ENCODE assay signal across 12 cellular contexts in the genomic region with DNA sequence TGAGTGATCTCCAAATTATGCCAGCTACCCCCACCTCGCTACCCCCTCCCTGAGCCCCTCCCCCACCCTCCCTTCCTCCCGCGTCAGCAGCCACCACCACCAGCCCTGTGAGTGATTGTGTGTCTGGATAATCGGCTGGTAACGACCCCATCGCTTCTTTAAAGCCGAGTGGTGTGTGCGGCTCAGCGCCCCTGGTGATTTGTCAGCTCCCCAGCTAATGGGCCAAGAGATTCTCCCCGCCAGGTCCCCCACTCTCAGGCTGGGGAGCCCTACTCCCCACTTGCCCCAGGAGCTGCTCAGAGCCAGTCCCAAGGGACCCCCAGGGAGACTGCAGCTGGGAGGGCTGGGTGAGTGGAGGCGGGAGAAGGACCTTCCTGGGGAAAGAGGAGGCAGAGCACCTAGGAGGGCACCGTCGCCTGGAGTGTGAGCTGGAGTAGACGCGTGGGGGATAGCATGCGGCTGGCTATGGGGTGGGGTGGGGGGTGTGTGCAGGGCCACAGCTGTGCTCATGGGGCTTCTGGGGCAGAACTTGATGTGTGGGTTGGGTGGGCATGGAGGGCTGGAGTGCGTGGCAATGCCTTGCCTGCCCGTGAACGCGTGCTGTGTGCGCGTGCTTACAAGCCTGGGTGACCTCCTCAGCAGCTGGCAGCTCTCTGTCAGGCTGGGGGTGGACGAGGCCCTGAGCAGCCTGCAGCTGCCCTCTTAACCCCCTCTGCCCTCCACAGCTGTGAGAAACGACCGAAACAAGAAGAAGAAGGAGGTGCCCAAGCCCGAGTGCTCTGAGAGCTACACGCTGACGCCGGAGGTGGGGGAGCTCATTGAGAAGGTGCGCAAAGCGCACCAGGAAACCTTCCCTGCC. TPM values are rescaled to one million over a fixed set of nuclear protein-coding genes. Genes with fewer than 3 reads are reported as not detected.
A peak's percentile ranks its signal among the peaks of the same experiment; 100 is the strongest.
DNase-seq lines count a peak whose midpoint lies in the region; ATAC-seq and TF ChIP-seq lines count a peak whose summit lies in the region.
"Had no signal": no experiment of that assay in that cellular context is flagged by ENCODE, and none has a peak within 500 bp of the region (broad histone marks: within the 10 kb centered on the region; RNA-seq: fewer than 3 reads in every experiment).

No MANE protein-coding gene starts in this region.

- H3K36me3 ChIP-seq in heart right ventricle (peaks cover 0 to 83% (median 41%) of the 10 kb centered on the region in 9 donors), SK-N-MC (ENCODE audit: insufficient read depth, low read length) (peaks cover 38% of the 10 kb centered on the region), lower lobe of right lung (peaks cover 84% of the 10 kb centered on the region)
- peaks cover 39% of the 10 kb centered on the region for H3K36me3 ChIP-seq in CD8-positive, alpha-beta T cell (ENCODE audit: insufficient read depth, low read length)

- H3K27me3 Mint-ChIP-seq in type B pancreatic cell = no peaks in the 10 kb centered on the region
- no peaks in the 10 kb centered on the region for H3K27me3 Mint-ChIP-seq in CD8-positive, alpha-beta T cell (ENCODE audit: low read depth)
- H3K27me3 Mint-ChIP-seq: activated CD4-positive, alpha-beta T cell treated with anti-CD3 and anti-CD28 coated beads for 36 hours; activated naive CD4-positive, alpha-beta T cell treated with anti-CD3 and anti-CD28 coated beads, Interleukin-2, amount 10 ng/mL, durations not matched to agents 7 days and 5 days; CD4-positive, CD25-positive, alpha-beta regulatory T cell had no signal

- H3K4me1 ChIP-seq in heart right ventricle = peaks cover 44 to 92% (median 74%) of the 10 kb centered on the region in 9 donors
- peaks cover 82% of the 10 kb centered on the region for H3K4me1 ChIP-seq in lower lobe of right lung
- H3K4me1 ChIP-seq in CD8-positive, alpha-beta T cell (ENCODE audit: insufficient read depth, low read length) = peaks cover 22% of the 10 kb centered on the region

- POLR2A ChIA-PET in CD8-positive, alpha-beta T cell (lab: Charles Lee) = interaction anchor here (0.6 to 1.6 kb wide), 4 partner anchors 29 to 48 kb away, joined by 3 read pairs; no protein-coding TSS in a partner anchor

- H3K27ac ChIP-seq in heart right ventricle = peak overlapping the region in 3 of 10 donors; percentile 4 to 99 (median 31)
- H3K27ac ChIP-seq in SK-N-MC = peak overlapping the region; percentile 56
- H3K27ac ChIP-seq in lower lobe of right lung = peak overlapping the region; percentile 11
- no peak overlapping the region for H3K27ac ChIP-seq in CD8-positive, alpha-beta T cell (ENCODE audit: low read depth, low read length)
- H3K27ac ChIP-seq: KMS-11 had no signal

- H3K4me1 Mint-ChIP-seq in type B pancreatic cell (ENCODE audit: unreplicated experiment) = peaks cover 66% of the 10 kb centered on the region
- peaks cover 38% of the 10 kb centered on the region for H3K4me1 Mint-ChIP-seq in CD8-positive, alpha-beta T cell (ENCODE audit: low read depth)

- H3K4me3 ChIP-seq in heart right ventricle (no peak overlapping the region), SK-N-MC (peak overlapping the region; percentile 41), lower lobe of right lung (no peak overlapping the region)
- no peak overlapping the region for H3K4me3 ChIP-seq in CD8-positive, alpha-beta T cell (ENCODE audit: low read depth, low read length)

- H3K27me3 ChIP-seq in heart right ventricle = no peaks in the 10 kb centered on the region
- H3K27me3 ChIP-seq in lower lobe of right lung (ENCODE audit: low read depth) = no peaks in the 10 kb centered on the region
- H3K27me3 ChIP-seq in CD8-positive, alpha-beta T cell (ENCODE audit: insufficient read depth, low read length) = no peaks in the 10 kb centered on the region

- TF ChIP-seq CTCF in heart right ventricle (IDR thresholded peaks at IDR 0.05) (no peak), lower lobe of right lung (IDR thresholded peaks at IDR 0.05) (no peak), type B pancreatic cell (conservative IDR thresholded peaks at IDR 0.05) (no peak)
- TF ChIP-seq CTCF in CD8-positive, alpha-beta T cell (IDR thresholded peaks at IDR 0.05) = no peak

- H3K27ac Mint-ChIP-seq in type B pancreatic cell = peak overlapping the region; percentile 88
- H3K27ac Mint-ChIP-seq in CD8-positive, alpha-beta T cell = no peak overlapping the region
- H3K27ac Mint-ChIP-seq: activated CD4-positive, alpha-beta T cell treated with anti-CD3 and anti-CD28 coated beads for 36 hours had no signal

- peaks cover 19% of the 10 kb centered on the region for H3K36me3 Mint-ChIP-seq in type B pancreatic cell
- peaks cover 65% of the 10 kb centered on the region for H3K36me3 Mint-ChIP-seq in CD8-positive, alpha-beta T cell

- no peak overlapping the region for H3K9ac ChIP-seq in SK-N-MC (ENCODE audit: insufficient read length)
- H3K9ac ChIP-seq: KMS-11 had no signal

- CTCF ChIA-PET in CD8-positive, alpha-beta T cell (lab: Charles Lee) = interaction anchor here (1.0 to 34.5 kb wide), 6 partner anchors 10 to 65 kb away, joined by 3 to 1103 read pairs (median 4); partner anchors contain the start of gene RARA

- H3K4me3 Mint-ChIP-seq in type B pancreatic cell = peak overlapping the region; percentile 67
- H3K4me3 Mint-ChIP-seq in CD8-positive, alpha-beta T cell = no peak overlapping the region
- H3K4me3 Mint-ChIP-seq: activated CD4-positive, alpha-beta T cell treated with anti-CD3 and anti-CD28 coated beads for 36 hours; activated naive CD4-positive, alpha-beta T cell treated with anti-CD3 and anti-CD28 coated beads, Interleukin-2, amount 10 ng/mL, durations not matched to agents 7 days and 5 days had no signal

- H3K9me3 ChIP-seq in heart right ventricle (no peaks in the 10 kb centered on the region), SK-N-MC (ENCODE audit: low read depth, low read length) (no peaks in the 10 kb centered on the region), lower lobe of right lung (no peaks in the 10 kb centered on the region)
- H3K9me3 ChIP-seq in CD8-positive, alpha-beta T cell (ENCODE audit: low read length) = no peaks in the 10 kb centered on the region

- peak; percentile 30 for DNase-seq in left ventricle myocardium superior
- no peak for DNase-seq in heart right ventricle
- DNase-seq in SK-N-MC (ENCODE audit: low read depth, low spot score) = no peak
- no peak for DNase-seq in lower lobe of right lung
- DNase-seq in type B pancreatic cell (ENCODE audit: extremely low spot score, unreplicated experiment) = no peak
- no peak for DNase-seq in CD8-positive, alpha-beta T cell
- DNase-seq: activated CD4-positive, alpha-beta T cell treated with anti-CD3 and anti-CD28 coated beads for 36 hours; activated naive CD4-positive, alpha-beta T cell treated with anti-CD3 and anti-CD28 coated beads, Interleukin-2, amount 10 ng/mL, durations not matched to agents 7 days and 5 days; CD4-positive, CD25-positive, alpha-beta regulatory T cell had no signal

- H3K9me3 Mint-ChIP-seq in type B pancreatic cell = no peaks in the 10 kb centered on the region
- H3K9me3 Mint-ChIP-seq in CD8-positive, alpha-beta T cell = no peaks in the 10 kb centered on the region
- H3K9me3 Mint-ChIP-seq: activated naive CD4-positive, alpha-beta T cell treated with anti-CD3 and anti-CD28 coated beads, Interleukin-2, amount 10 ng/mL, durations not matched to agents 7 days and 5 days; CD4-positive, CD25-positive, alpha-beta regulatory T cell had no signal

- ATAC-seq in left ventricle myocardium superior = no peak
- no peak for ATAC-seq in heart right ventricle
- ATAC-seq in lower lobe of right lung = no peak
- no peak for ATAC-seq in HG02678 (IDR thresholded peaks at IDR 0.05; ENCODE audit: unreplicated experiment)
- no peak for ATAC-seq in HG02610 (IDR thresholded peaks at IDR 0.05; ENCODE audit: unreplicated experiment)
- no peak for ATAC-seq in CD8-positive, alpha-beta T cell
- ATAC-seq: activated CD4-positive, alpha-beta T cell treated with anti-CD3 and anti-CD28 coated beads for 36 hours had no signal

- intact Hi-C loops in left ventricle myocardium superior (cut with micrococcal nuclease) (loop anchor here (5.0 kb wide), 1 partner anchor 49 kb away; no protein-coding TSS in a partner anchor), heart right ventricle (cut with DNase I) (loop anchor here in 6 of 10 donors (2.0 to 10.0 kb wide), 5 partner anchors 41 to 183 kb away; no protein-coding TSS in a partner anchor), lower lobe of right lung (cut with DNase I) (no loop called here)
- intact Hi-C loops in CD8-positive, alpha-beta T cell (cut with DNase I, micrococcal nuclease) = loop anchor here in 1 of 2 experiments (10.0 kb wide), 1 partner anchor 337 kb away; the partner anchor contains the start of gene CSF3

- 82 to 88% methylated on average over 31 of the region's 31 CpGs for WGBS in heart right ventricle, 2 donors

RNA-seq across cellular contexts. Expression of gene GJD3, which starts 13.1 kb away (rescaled TPM):
- total RNA-seq in left ventricle myocardium superior = 1.2 TPM
- 1 to 10 TPM in 9 of 10 donors, under 1 TPM in 1; 0.79 to 6.2 (median 2.1) TPM for total RNA-seq in heart right ventricle
- polyA plus RNA-seq in heart right ventricle = under 1 TPM; 0.65 to 0.88 TPM
- total RNA-seq in lower lobe of right lung = 3.1 TPM
- 0.36 and 0.43 TPM in 2 replicates for total RNA-seq in type B pancreatic cell (ENCODE audit: low replicate concordance)
- total RNA-seq in CD8-positive, alpha-beta T cell = not detected
- total RNA-seq: activated CD4-positive, alpha-beta T cell treated with anti-CD3 and anti-CD28 coated beads for 36 hours; CD4-positive, CD25-positive, alpha-beta regulatory T cell had no signal
- polyA plus RNA-seq: CD4-positive, CD25-positive, alpha-beta regulatory T cell had no signal

RNA-seq across cellular contexts. Expression of gene RARA, which starts 42.4 kb away (rescaled TPM):
- 18.6 TPM for total RNA-seq in left ventricle myocardium superior
- 10 to 100 TPM; 11.2 to 34.0 (median 18.3) TPM for total RNA-seq in heart right ventricle
- 10 to 100 TPM; 19.0 to 20.8 TPM for polyA plus RNA-seq in heart right ventricle
- 82.6 TPM for total RNA-seq in lower lobe of right lung
- total RNA-seq in type B pancreatic cell (ENCODE audit: low replicate concordance) = 23.8 and 34.3 TPM in 2 replicates
- total RNA-seq in CD8-positive, alpha-beta T cell = 100 to 1,000 TPM; 133 TPM
